In the genomic region with DNA sequence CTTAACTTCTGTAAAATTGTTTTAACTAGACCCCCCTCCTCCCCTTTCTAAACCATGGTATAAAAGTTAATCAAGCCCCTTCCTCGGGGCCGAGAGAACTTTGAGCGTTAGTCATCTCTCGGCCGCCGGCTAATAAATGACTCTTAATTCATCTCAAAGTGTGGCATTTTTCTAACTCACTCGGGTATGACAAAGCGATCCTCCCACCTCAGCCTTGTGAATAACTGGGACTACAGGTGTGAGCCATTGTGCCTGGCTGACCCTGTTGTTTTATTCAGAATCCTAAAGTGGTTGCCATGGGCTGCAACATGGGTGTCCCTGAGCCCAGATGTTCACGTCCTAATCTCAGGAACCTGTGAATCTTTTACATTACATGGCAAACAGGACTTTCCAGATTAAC, we compare ENCODE assay signal across 16 cellular contexts.
A peak's percentile ranks its signal among the peaks of the same experiment; 100 is the strongest.
DNase-seq lines count a peak whose midpoint lies in the region; ATAC-seq and TF ChIP-seq lines count a peak whose summit lies in the region.
"Had no signal": no experiment of that assay in that cellular context is flagged by ENCODE, and none has a peak within 500 bp of the region (broad histone marks: within the 10 kb centered on the region; RNA-seq: fewer than 3 reads in every experiment).

No MANE protein-coding gene starts in this region.

- H3K27me3 ChIP-seq in endodermal cell (ENCODE audit: control insufficient read depth, insufficient read depth, low read length, poor library complexity, severe bottlenecking), result no peaks in the 10 kb centered on the region
- H3K27me3 ChIP-seq in mesendoderm (ENCODE audit: insufficient read depth, low read length, poor library complexity), result no peaks in the 10 kb centered on the region

- H3K9me3 ChIP-seq in endodermal cell (ENCODE audit: control insufficient read depth, low read length), result peaks cover 27% of the 10 kb centered on the region

- no peak overlapping the region for H3K18ac ChIP-seq in mesendoderm (ENCODE audit: low read length)

- in situ Hi-C loops in Caki2 (cut with HindIII; ENCODE audit: low pct_unique_long_range_greater_than_20kb, low sequenced_read_pairs), result no loop called here

- no peaks in the 10 kb centered on the region for H3K4me1 ChIP-seq in endodermal cell (ENCODE audit: control insufficient read depth, insufficient read depth, low read length)
- no peaks in the 10 kb centered on the region for H3K4me1 ChIP-seq in mesendoderm (ENCODE audit: control insufficient read depth, low read depth, low read length)

- no peak overlapping the region for H3K27ac Mint-ChIP-seq in endodermal cell
- H3K27ac Mint-ChIP-seq: CD14-positive monocyte; CD8-positive, alpha-beta T cell; IgD-negative memory B cell had no signal

- H4K8ac ChIP-seq in mesendoderm (ENCODE audit: low read depth, low read length), result no peak overlapping the region

- no peak overlapping the region for H2BK5ac ChIP-seq in mesendoderm (ENCODE audit: low read length)

- no peaks in the 10 kb centered on the region for H3K9me3 Mint-ChIP-seq in endodermal cell
- H3K9me3 Mint-ChIP-seq: CD8-positive, alpha-beta T cell; IgD-negative memory B cell had no signal

- H3K27ac ChIP-seq in endodermal cell (ENCODE audit: low read depth, low read length) (no peak overlapping the region), mesendoderm (ENCODE audit: low read depth, low read length) (peak overlapping the region; percentile 16)
- H3K27ac ChIP-seq: 22Rv1 had no signal

- no peaks in the 10 kb centered on the region for H3K4me1 Mint-ChIP-seq in endodermal cell
- H3K4me1 Mint-ChIP-seq: CD14-positive monocyte, IgD-negative memory B cell had no signal

- no peaks in the 10 kb centered on the region for H3K79me2 ChIP-seq in mesendoderm (ENCODE audit: control insufficient read depth, insufficient read depth, low read length)

- DNase-seq in Caki2 (ENCODE audit: low read depth), result peak; percentile 59
- DNase-seq in NCI-H69 (lab: John Stamatoyannopoulos, UW), result peak; percentile 84
- no peak for DNase-seq in endodermal cell
- DNase-seq in mesendoderm, result peak; percentile 84
- no peak for DNase-seq in effector CD4-positive, alpha-beta T cell
- DNase-seq in NCI-H748 treated with DMSO at 0.1 percent for 48 hours (lab: John Stamatoyannopoulos, UW), result no peak
- no peak for DNase-seq in T-helper 9 cell
- DNase-seq: CD8-positive, alpha-beta T cell; COR-L47; DMS53; H7 had no signal

- no peak overlapping the region for H2AK5ac ChIP-seq in mesendoderm (ENCODE audit: low read length)

- WGBS in endodermal cell (ENCODE audit: insufficient coverage in 1 of 2, insufficient read length in 1 of 2), 2 experiments, result 47 to 49% methylated on average over 5 to 9 of the region's 9 CpGs
- no CpG with 5 or more reads among the region's 9 CpGs for WGBS in mesendoderm (ENCODE audit: extremely low coverage, insufficient coverage, low lambda C conversion rate)

- H3K56ac ChIP-seq in mesendoderm (ENCODE audit: low read length), result no peak overlapping the region

- no peak for ATAC-seq in GM18511 (IDR thresholded peaks at IDR 0.05; ENCODE audit: unreplicated experiment)
- ATAC-seq: CD8-positive, alpha-beta T cell; GM12878 had no signal

- H3K23ac ChIP-seq in mesendoderm (ENCODE audit: low read length), result no peak overlapping the region

- no peaks in the 10 kb centered on the region for H3K36me3 Mint-ChIP-seq in endodermal cell (ENCODE audit: low read depth)
- H3K36me3 Mint-ChIP-seq: CD14-positive monocyte; CD8-positive, alpha-beta T cell; IgD-negative memory B cell had no signal

- H3K9ac ChIP-seq in endodermal cell (ENCODE audit: extremely low read depth, low read length, poor library complexity, severe bottlenecking) (peak overlapping the region; percentile 20), mesendoderm (ENCODE audit: low read length) (no peak overlapping the region)

- H3K4ac ChIP-seq in mesendoderm (ENCODE audit: low read depth, low read length), result no peak overlapping the region

- no peaks in the 10 kb centered on the region for H3K27me3 Mint-ChIP-seq in endodermal cell (ENCODE audit: insufficient read depth)
- H3K27me3 Mint-ChIP-seq: IgD-negative memory B cell had no signal

- H3K4me2 ChIP-seq in mesendoderm (ENCODE audit: low read length), result no peak overlapping the region

- no peaks in the 10 kb centered on the region for H3K36me3 ChIP-seq in endodermal cell (ENCODE audit: control insufficient read depth, insufficient read depth, low read length)
- H3K36me3 ChIP-seq in mesendoderm (ENCODE audit: control insufficient read depth, insufficient read depth, low read length), result no peaks in the 10 kb centered on the region

- no peak overlapping the region for H2BK15ac ChIP-seq in mesendoderm (replicated peaks; ENCODE audit: low read depth)

- no peak overlapping the region for H4K5ac ChIP-seq in mesendoderm (ENCODE audit: low read length)

- H2BK120ac ChIP-seq in mesendoderm (ENCODE audit: low read depth, low read length), result no peak overlapping the region

- H3K4me3 Mint-ChIP-seq in endodermal cell, result no peak overlapping the region
- H3K4me3 Mint-ChIP-seq: CD14-positive monocyte; CD8-positive, alpha-beta T cell; IgD-negative memory B cell had no signal

- H3K4me3 ChIP-seq in endodermal cell (ENCODE audit: low read length), result no peak overlapping the region
- H3K4me3 ChIP-seq in mesendoderm (ENCODE audit: low read length), result no peak overlapping the region
- H3K4me3 ChIP-seq: GM12878 had no signal

- H3K79me1 ChIP-seq in mesendoderm (ENCODE audit: low read length), result no peaks in the 10 kb centered on the region

- TF ChIP-seq CTCF in endodermal cell (conservative IDR thresholded peaks at IDR 0.05), result no peak

Comparison
In these comparisons a context has a peak if more than half of its experiments do, and no peak if none do; other contexts are left out.
1. DNase-seq: peak in Caki2 (single experiment), NCI-H69 (single experiment) and mesendoderm (single experiment); none in endodermal cell (single experiment), effector CD4-positive, alpha-beta T cell (single experiment), NCI-H748 treated with DMSO at 0.1 percent for 48 hours (single experiment) and T-helper 9 cell (single experiment).